9 cellular contexts compared by ENCODE assay signal in the genomic region with DNA sequence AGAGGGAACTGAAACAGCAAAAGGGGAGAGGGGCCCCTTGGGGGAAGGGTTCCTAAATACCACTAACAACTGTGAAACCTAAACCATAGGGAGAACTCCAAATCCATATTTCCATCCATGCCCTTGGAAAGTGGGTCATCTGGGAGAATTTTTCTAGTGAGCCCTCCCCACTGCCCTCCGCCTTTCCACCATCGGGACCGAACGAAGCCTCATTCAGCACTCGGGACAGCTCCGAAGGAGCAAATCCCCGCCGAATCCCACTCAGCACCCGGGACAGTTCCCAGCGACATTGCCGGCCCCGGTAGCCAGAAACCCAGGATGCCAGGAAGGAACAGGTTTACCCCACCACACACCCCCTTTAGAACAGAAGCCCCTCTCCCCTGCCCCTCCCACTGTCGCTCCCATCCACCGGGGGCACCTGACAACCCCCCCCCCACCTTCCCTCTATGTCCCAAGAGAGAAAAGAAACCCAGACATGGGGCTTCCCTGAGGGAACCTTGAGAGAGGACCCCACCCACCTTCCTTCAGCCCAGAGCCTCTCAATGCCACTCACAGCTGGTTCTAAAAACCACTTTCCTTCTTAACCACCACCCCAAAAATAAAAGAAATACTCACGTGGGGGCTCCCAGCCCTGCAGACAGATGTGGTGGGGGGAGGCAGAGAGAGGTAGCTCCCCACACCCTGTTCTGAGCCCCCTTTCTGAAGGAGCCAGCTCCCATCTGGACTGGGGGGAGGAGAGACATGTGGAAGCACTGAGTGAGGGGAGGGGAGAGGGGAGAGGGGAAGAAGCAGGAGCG. TPM values are rescaled to one million over a fixed set of nuclear protein-coding genes. Genes with fewer than 3 reads are reported as not detected.
A peak's percentile ranks its signal among the peaks of the same experiment; 100 is the strongest.
DNase-seq lines count a peak whose midpoint lies in the region; ATAC-seq and TF ChIP-seq lines count a peak whose summit lies in the region.
"Had no signal": no experiment of that assay in that cellular context is flagged by ENCODE, and none has a peak within 500 bp of the region (broad histone marks: within the 10 kb centered on the region; RNA-seq: fewer than 3 reads in every experiment).

No MANE protein-coding gene starts in this region.

- TF ChIP-seq CTCF in lower lobe of right lung (IDR thresholded peaks at IDR 0.05): no peak

- H3K4me1 ChIP-seq in lower lobe of right lung: peaks cover 9% of the 10 kb centered on the region

- no peaks in the 10 kb centered on the region for H3K9me3 ChIP-seq in lower lobe of right lung

- H3K4me3 ChIP-seq in lower lobe of right lung: no peak overlapping the region
- H3K4me3 ChIP-seq: skin epidermis had no signal

- H3K36me3 ChIP-seq in lower lobe of right lung: no peaks in the 10 kb centered on the region

- DNase-seq in SIG-M5 treated with dmso at 0.1 percent for 504 hours (lab: John Stamatoyannopoulos, UW; ENCODE audit: unreplicated experiment): peak; percentile 54
- no peak for DNase-seq in SIG-M5 (lab: John Stamatoyannopoulos, UW)
- peak; percentile 39 for DNase-seq in T-helper 9 cell
- DNase-seq in central memory CD4-positive, alpha-beta T cell: peak; percentile 25
- peak; percentile 69 for DNase-seq in lower lobe of right lung
- DNase-seq in stimulated activated naive B cell treated with anti-CD40 and anti-IgM and Interleukin-4, amounts not matched to agents 10 μg/mL and 1 μg/mL and 100 μg/mL, for 72 hours: peak; percentile 31
- DNase-seq in NCI-H748 treated with DMSO at 0.1 percent for 48 hours (lab: John Stamatoyannopoulos, UW): no peak

- peaks cover 0 to 1% of the 10 kb centered on the region in 2 donors for H3K9me3 Mint-ChIP-seq in stimulated activated naive B cell treated with anti-CD40 and anti-IgM and Interleukin-4, amounts not matched to agents 10 μg/mL and 1 μg/mL and 100 μg/mL, for 72 hours

- peaks cover 19 to 21% of the 10 kb centered on the region in 2 donors for H3K27me3 Mint-ChIP-seq in stimulated activated naive B cell treated with anti-CD40 and anti-IgM and Interleukin-4, amounts not matched to agents 10 μg/mL and 1 μg/mL and 100 μg/mL, for 72 hours

- peaks cover 37 to 53% of the 10 kb centered on the region in 2 donors for H3K4me1 Mint-ChIP-seq in stimulated activated naive B cell treated with anti-CD40 and anti-IgM and Interleukin-4, amounts not matched to agents 10 μg/mL and 1 μg/mL and 100 μg/mL, for 72 hours

- ATAC-seq in lower lobe of right lung (peak; percentile 75 to 79), HG03432 (IDR thresholded peaks at IDR 0.05; ENCODE audit: unreplicated experiment) (no peak)
- ATAC-seq in stimulated activated naive B cell treated with anti-CD40 and anti-IgM and Interleukin-4, amounts not matched to agents 10 μg/mL and 1 μg/mL and 100 μg/mL, for 72 hours (replicated peaks): no peak

- intact Hi-C loops in lower lobe of right lung (cut with DNase I): no loop called here

- peaks cover 60% of the 10 kb centered on the region for H3K27me3 ChIP-seq in lower lobe of right lung (ENCODE audit: low read depth)

- no peaks in the 10 kb centered on the region for H3K36me3 Mint-ChIP-seq in stimulated activated naive B cell treated with anti-CD40 and anti-IgM and Interleukin-4, amounts not matched to agents 10 μg/mL and 1 μg/mL and 100 μg/mL, for 72 hours

- peak overlapping the region in 1 of 2 donors; percentile 51 for H3K4me3 Mint-ChIP-seq in stimulated activated naive B cell treated with anti-CD40 and anti-IgM and Interleukin-4, amounts not matched to agents 10 μg/mL and 1 μg/mL and 100 μg/mL, for 72 hours

- no peak overlapping the region for H3K27ac ChIP-seq in lower lobe of right lung
- H3K27ac ChIP-seq: skin epidermis had no signal

- no peak overlapping the region for H3K27ac Mint-ChIP-seq in stimulated activated naive B cell treated with anti-CD40 and anti-IgM and Interleukin-4, amounts not matched to agents 10 μg/mL and 1 μg/mL and 100 μg/mL, for 72 hours

RNA-seq across cellular contexts. Expression of a gene that starts 4.5 kb away (rescaled TPM):
- total RNA-seq in lower lobe of right lung: 0.18 TPM

Comparison
In these comparisons a context has a peak if more than half of its experiments do, and no peak if none do; other contexts are left out.
1. DNase-seq: peak in SIG-M5 treated with dmso at 0.1 percent for 504 hours (single experiment), T-helper 9 cell (single experiment), central memory CD4-positive, alpha-beta T cell (single experiment), lower lobe of right lung (single experiment) and stimulated activated naive B cell treated with anti-CD40 and anti-IgM and Interleukin-4, amounts not matched to agents 10 μg/mL and 1 μg/mL and 100 μg/mL, for 72 hours (single experiment); none in SIG-M5 (single experiment) and NCI-H748 treated with DMSO at 0.1 percent for 48 hours (single experiment).
2. ATAC-seq: peak in lower lobe of right lung (2 of 2); none in stimulated activated naive B cell treated with anti-CD40 and anti-IgM and Interleukin-4, amounts not matched to agents 10 μg/mL and 1 μg/mL and 100 μg/mL, for 72 hours (0 of 2) and HG03432 (single experiment).